ENCODE assay signal across 9 cellular contexts in genomic region chr4:36348403-36348938, GRCh38.
DNase-seq lines count a peak whose midpoint lies in the region; ATAC-seq and TF ChIP-seq lines count a peak whose summit lies in the region.
"Had no signal": no experiment of that assay in that cellular context is flagged by ENCODE, and none has a peak within 500 bp of the region (broad histone marks: within the 10 kb centered on the region; RNA-seq: fewer than 3 reads in every experiment).

No MANE protein-coding gene starts in this region.

- no peak overlapping the region for H3K4me3 ChIP-seq in mucosa of descending colon

- H3K27ac Mint-ChIP-seq in glutamatergic neuron (ENCODE audit: unreplicated experiment) = no peak overlapping the region

- H3K9me3 ChIP-seq in mucosa of descending colon = no peaks in the 10 kb centered on the region

- ATAC-seq in GM18505 (IDR thresholded peaks at IDR 0.05; ENCODE audit: unreplicated experiment) = peak; percentile 90
- peak; percentile 98 for ATAC-seq in GM21447 (IDR thresholded peaks at IDR 0.05; ENCODE audit: unreplicated experiment)
- ATAC-seq in HG03565 (IDR thresholded peaks at IDR 0.05; ENCODE audit: unreplicated experiment) = peak; percentile 92
- ATAC-seq in mucosa of descending colon = peak; percentile 45
- ATAC-seq: HCT116 had no signal

- H3K4me1 ChIP-seq in mucosa of descending colon (ENCODE audit: low read depth) = no peaks in the 10 kb centered on the region

- no peaks in the 10 kb centered on the region for H3K36me3 ChIP-seq in mucosa of descending colon (ENCODE audit: low read depth)

- H3K4me1 Mint-ChIP-seq in glutamatergic neuron (ENCODE audit: low read depth, unreplicated experiment) = peaks cover 4% of the 10 kb centered on the region

- H3K9me3 Mint-ChIP-seq in glutamatergic neuron (ENCODE audit: unreplicated experiment) = no peaks in the 10 kb centered on the region

- H3K27ac ChIP-seq in caudate nucleus (ENCODE audit: low read depth, low read length) = no peak overlapping the region

- TF ChIP-seq CTCF in mucosa of descending colon (IDR thresholded peaks at IDR 0.05) (no peak), glutamatergic neuron (IDR thresholded peaks at IDR 0.05; ENCODE audit: partially characterized antibody, unreplicated experiment) (no peak)

- no peaks in the 10 kb centered on the region for H3K36me3 Mint-ChIP-seq in glutamatergic neuron (ENCODE audit: unreplicated experiment)

- DNase-seq in mucosa of descending colon (no peak), LoVo (ENCODE audit: low spot score) (no peak), NCI-H2081 (lab: John Stamatoyannopoulos, UW) (no peak), caudate nucleus (lab: John Stamatoyannopoulos, UW) (no peak), glutamatergic neuron (no peak)

- no peak overlapping the region for H3K4me3 Mint-ChIP-seq in glutamatergic neuron (ENCODE audit: unreplicated experiment)

- no peak for TF ChIP-seq POLR2A in GM18505 (IDR thresholded peaks at IDR 0.05; ENCODE audit: borderline replicate concordance, extremely low read depth, insufficient read depth, insufficient read length)

- intact Hi-C loops in mucosa of descending colon (cut with DNase I, micrococcal nuclease) = no loop called here

- H3K27me3 Mint-ChIP-seq in glutamatergic neuron (ENCODE audit: unreplicated experiment) = peaks cover 2% of the 10 kb centered on the region

Comparison
In these comparisons a context has a peak if more than half of its experiments do, and no peak if none do; other contexts are left out.
1. ATAC-seq: peak in every context shown above with its lines; median percentile 98 in GM21447; 92 in HG03565; 90 in GM18505; 45 in mucosa of descending colon.